In genomic region chr4:185471235-185472062, GRCh38 we compare ENCODE assay signal across 8 cellular contexts. TPM values are rescaled to one million over a fixed set of nuclear protein-coding genes. Genes with fewer than 3 reads are reported as not detected.
DNase-seq lines count a peak whose midpoint lies in the region; ATAC-seq and TF ChIP-seq lines count a peak whose summit lies in the region.

Gene CCDC110, minus strand, starts transcription at chr4:185471733. Its CDS starts 50 bp downstream, at chr4:185471683.

- H3K9ac ChIP-seq in endodermal cell (ENCODE audit: extremely low read depth, low read length, poor library complexity, severe bottlenecking): no peak within 1 kb of the TSS

- H3K27ac ChIP-seq in CD4-positive, alpha-beta T cell (ENCODE audit: low read depth, low read length): no peak within 1 kb of the TSS
- no peak within 1 kb of the TSS for H3K27ac ChIP-seq in endodermal cell (ENCODE audit: low read depth, low read length)

- H3K36me3 ChIP-seq in endodermal cell (ENCODE audit: control insufficient read depth, insufficient read depth, low read length): no peaks in the 10 kb centered on the region

- H3K27me3 Mint-ChIP-seq in CD4-positive, alpha-beta T cell: peaks cover 5% of the 10 kb centered on the region
- peaks cover 78% of the 10 kb centered on the region for H3K27me3 Mint-ChIP-seq in endodermal cell (ENCODE audit: insufficient read depth)

- H3K4me3 ChIP-seq in endodermal cell (ENCODE audit: low read length): peak within 1 kb of the TSS; percentile 91

- peak within 1 kb of the TSS; percentile 63 for H3K27ac Mint-ChIP-seq in CD4-positive, alpha-beta T cell
- no peak within 1 kb of the TSS for H3K27ac Mint-ChIP-seq in endodermal cell

- intact Hi-C loops in CD4-positive, alpha-beta T cell (cut with DNase I, micrococcal nuclease): loop anchor here (1.0 to 10.0 kb wide), 8 partner anchors 44 to 824 kb away; partner anchors contain the start of genes ANKRD37 (in 1 of the 2), CASP3 (in 1 of the 2), CYP4V2 (in 1 of the 2) and PRIMPOL (in 1 of the 2)

- DNase-seq in CD4-positive, alpha-beta T cell: peak; percentile 86 to 95 (median 92)
- peak; percentile 65 for DNase-seq in NCI-H82 treated with DMSO at 0.1 percent for 48 hours (lab: John Stamatoyannopoulos, UW; ENCODE audit: unreplicated experiment)
- peak; percentile 88 for DNase-seq in activated CD8-positive, alpha-beta memory T cell treated with anti-CD3 and anti-CD28 coated beads, Interleukin-2, amount 50 U/mL, for 1 hour (ENCODE audit: extremely low read depth)
- DNase-seq in endodermal cell: peak; percentile 97
- DNase-seq in midbrain (lab: John Stamatoyannopoulos, UW): peak; percentile 90
- peak; percentile 74 to 76 for DNase-seq in stimulated activated CD8-positive, alpha-beta memory T cell treated with anti-CD3 and anti-CD28 coated beads, Interleukin-15, amount 100 ng/mL, for 4 hours (ENCODE audit: low read depth in 2 of 2)

- H3K27me3 ChIP-seq in CD4-positive, alpha-beta T cell (ENCODE audit: control insufficient read depth, insufficient read depth, low read length): peaks cover 10% of the 10 kb centered on the region
- peaks cover 59% of the 10 kb centered on the region for H3K27me3 ChIP-seq in endodermal cell (ENCODE audit: control insufficient read depth, insufficient read depth, low read length, poor library complexity, severe bottlenecking)

- CTCF ChIA-PET in CD4-positive, alpha-beta T cell (lab: Charles Lee): interaction anchor here (1.6 to 1.8 kb wide), 2 partner anchors 45 to 126 kb away, joined by 4 to 5 read pairs; partner anchors contain the start of gene UFSP2

- POLR2A ChIA-PET in CD4-positive, alpha-beta T cell (lab: Charles Lee): no interaction called here

- peak; percentile 92 for ATAC-seq in CD4-positive, alpha-beta T cell (ENCODE audit: poor library complexity)
- ATAC-seq in GM19395 (IDR thresholded peaks at IDR 0.05; ENCODE audit: unreplicated experiment): peak; percentile 82
- peak; percentile 94 for ATAC-seq in HG03521 (IDR thresholded peaks at IDR 0.05; ENCODE audit: unreplicated experiment)

- no peaks in the 10 kb centered on the region for H3K4me1 ChIP-seq in endodermal cell (ENCODE audit: control insufficient read depth, insufficient read depth, low read length)

- no peaks in the 10 kb centered on the region for H3K9me3 Mint-ChIP-seq in CD4-positive, alpha-beta T cell
- no peaks in the 10 kb centered on the region for H3K9me3 Mint-ChIP-seq in endodermal cell

- H3K9me3 ChIP-seq in CD4-positive, alpha-beta T cell (ENCODE audit: control insufficient read depth, low read length): no peaks in the 10 kb centered on the region
- H3K9me3 ChIP-seq in endodermal cell (ENCODE audit: control insufficient read depth, low read length): no peaks in the 10 kb centered on the region

- H3K4me1 Mint-ChIP-seq in CD4-positive, alpha-beta T cell (ENCODE audit: low read depth): peaks cover 18% of the 10 kb centered on the region
- H3K4me1 Mint-ChIP-seq in endodermal cell: no peaks in the 10 kb centered on the region

- TF ChIP-seq CTCF in CD4-positive, alpha-beta T cell (IDR thresholded peaks at IDR 0.05): peak; percentile 48
- peak; percentile 83 for TF ChIP-seq CTCF in endodermal cell (conservative IDR thresholded peaks at IDR 0.05)

- no peaks in the 10 kb centered on the region for H3K36me3 Mint-ChIP-seq in CD4-positive, alpha-beta T cell (ENCODE audit: low read depth)
- H3K36me3 Mint-ChIP-seq in endodermal cell (ENCODE audit: low read depth): no peaks in the 10 kb centered on the region

- WGBS in endodermal cell (ENCODE audit: insufficient coverage in 1 of 2, insufficient read length in 1 of 2), 2 experiments: 0 to 3% methylated on average over 5 to 88 of the region's 92 CpGs

- peak within 1 kb of the TSS; percentile 93 for H3K4me3 Mint-ChIP-seq in CD4-positive, alpha-beta T cell
- peak within 1 kb of the TSS; percentile 65 for H3K4me3 Mint-ChIP-seq in endodermal cell

RNA-seq across cellular contexts. Expression of gene CCDC110, which starts in this region (rescaled TPM):
- under 1 TPM; 0.34 to 0.36 TPM for total RNA-seq in CD4-positive, alpha-beta T cell
- under 1 TPM; 0.26 to 0.80 TPM for total RNA-seq in endodermal cell
- 0.82 TPM for polyA plus RNA-seq in endodermal cell (2013, experiment 1 of 2)
- 1.3 TPM for polyA plus RNA-seq in endodermal cell (2013, experiment 2 of 2)

Comparison
In these comparisons a context has a peak if more than half of its experiments do, and no peak if none do; other contexts are left out.
1. Peak in DNase-seq and ATAC-seq in CD4-positive, alpha-beta T cell; RNA of the gene not detected or under 1 TPM.